ENCODE assay signal across 12 cellular contexts in genomic region chr19:17110599-17110966, GRCh38. TPM values are rescaled to one million over a fixed set of nuclear protein-coding genes. Genes with fewer than 3 reads are reported as not detected.
DNase-seq lines count a peak whose midpoint lies in the region; ATAC-seq and TF ChIP-seq lines count a peak whose summit lies in the region.
"Had no signal": no experiment of that assay in that cellular context is flagged by ENCODE, and none has a peak within 500 bp of the region (broad histone marks: within the 10 kb centered on the region; RNA-seq: fewer than 3 reads in every experiment).

No MANE protein-coding gene starts in this region.

- TF ChIP-seq CTCF in GM13977 (IDR thresholded peaks at IDR 0.05; ENCODE audit: extremely low read depth, insufficient read depth, missing control alignments) = peak; percentile 23
- TF ChIP-seq CTCF in activated B cell treated with CpG ODN at 0.5 μM for 24 hours (IDR thresholded peaks at IDR 0.05) = no peak
- no peak for TF ChIP-seq CTCF in left lung (IDR thresholded peaks at IDR 0.05)

- H3K4me3 ChIP-seq in left lung = peak overlapping the region in 1 of 2 donors; percentile 20
- H3K4me3 ChIP-seq in H7 (ENCODE audit: insufficient read depth, low read depth, low read length) = no peak overlapping the region
- H3K4me3 ChIP-seq in HAP-1 = no peak overlapping the region

- DNase-seq in GM13977 (ENCODE audit: low spot score) = no peak
- DNase-seq in activated B cell treated with CpG ODN at 0.5 μM for 24 hours = no peak
- no peak for DNase-seq in left lung
- DNase-seq in stimulated activated naive B cell treated with anti-CD40 and anti-IgM and Interleukin-4, amounts not matched to agents 10 μg/mL and 1 μg/mL and 100 μg/mL, for 72 hours = no peak
- DNase-seq in H7 = no peak
- no peak for DNase-seq in occipital lobe (lab: John Stamatoyannopoulos, UW)
- DNase-seq in NCI-H510A treated with DMSO at 0.1 percent for 48 hours (lab: John Stamatoyannopoulos, UW) = no peak
- DNase-seq in HAP-1 (ENCODE audit: low spot score in 2 of 2) = no peak
- DNase-seq: activated effector memory CD4-positive, alpha-beta T cell treated with anti-CD3 and anti-CD28 coated beads, Interleukin-2, amount 50 U/mL, for 16 hours; cerebellar nuclear complex; NCI-H2081 treated with DMSO at 0.1 percent for 48 hours; stimulated activated CD4-positive, alpha-beta T cell treated with anti-CD3 and anti-CD28 coated beads, Interleukin-4, amount 100 ng/mL, for 4 hours had no signal

- peaks cover 55% of the 10 kb centered on the region for H3K36me3 Mint-ChIP-seq in activated B cell treated with CpG ODN at 0.5 μM for 24 hours (ENCODE audit: low read depth)
- peaks cover 71 to 76% of the 10 kb centered on the region in 2 donors for H3K36me3 Mint-ChIP-seq in stimulated activated naive B cell treated with anti-CD40 and anti-IgM and Interleukin-4, amounts not matched to agents 10 μg/mL and 1 μg/mL and 100 μg/mL, for 72 hours

- POLR2A ChIA-PET in activated B cell treated with CpG ODN at 0.5 μM for 24 hours (lab: Charles Lee) = interaction anchor here (0.5 to 6.9 kb wide), 13 partner anchors 14 to 781 kb away, joined by 3 to 53 read pairs (median 4); partner anchors contain the start of gene MYO9B

- in situ Hi-C loops in GM13977 (cut with MboI; ENCODE audit: low pct_unique_long_range_greater_than_20kb, low sequenced_read_pairs, unreplicated experiment) = no loop called here
- in situ Hi-C loops in HAP-1 (cut with MboI; ENCODE audit: low sequenced_read_pairs) = no loop called here

- no peaks in the 10 kb centered on the region for H3K9me3 Mint-ChIP-seq in activated B cell treated with CpG ODN at 0.5 μM for 24 hours
- peaks cover under 1 to 1% of the 10 kb centered on the region in 2 donors for H3K9me3 Mint-ChIP-seq in stimulated activated naive B cell treated with anti-CD40 and anti-IgM and Interleukin-4, amounts not matched to agents 10 μg/mL and 1 μg/mL and 100 μg/mL, for 72 hours

- CTCF ChIA-PET in activated B cell treated with CpG ODN at 0.5 μM for 24 hours (lab: Charles Lee) = interaction anchor here (1.2 kb wide), 2 partner anchors 11 to 73 kb away, joined by 3 read pairs; no protein-coding TSS in a partner anchor

- H3K27ac Mint-ChIP-seq in activated B cell treated with CpG ODN at 0.5 μM for 24 hours = peak overlapping the region; percentile 80
- peak overlapping the region; percentile 96 for H3K27ac Mint-ChIP-seq in stimulated activated naive B cell treated with anti-CD40 and anti-IgM and Interleukin-4, amounts not matched to agents 10 μg/mL and 1 μg/mL and 100 μg/mL, for 72 hours

- H3K4me1 ChIP-seq in left lung = peaks cover 5 to 94% of the 10 kb centered on the region in 2 donors
- H3K4me1 ChIP-seq in HAP-1 = no peaks in the 10 kb centered on the region

- no peaks in the 10 kb centered on the region for H3K27me3 Mint-ChIP-seq in activated B cell treated with CpG ODN at 0.5 μM for 24 hours
- H3K27me3 Mint-ChIP-seq in stimulated activated naive B cell treated with anti-CD40 and anti-IgM and Interleukin-4, amounts not matched to agents 10 μg/mL and 1 μg/mL and 100 μg/mL, for 72 hours = no peaks in the 10 kb centered on the region

- H3K36me3 ChIP-seq in left lung = peaks cover 0 to 30% of the 10 kb centered on the region in 2 donors
- H3K36me3 ChIP-seq in H7 (replicated peaks; ENCODE audit: control insufficient read depth, insufficient read depth, low read length) = peaks cover 2% of the 10 kb centered on the region
- H3K36me3 ChIP-seq in HAP-1 (replicated peaks) = no peaks in the 10 kb centered on the region; the same call in 1 of the 2 replicates

- ATAC-seq in activated B cell treated with CpG ODN at 0.5 μM for 24 hours (ENCODE audit: low read depth) (no peak), left lung (no peak)
- no peak for ATAC-seq in stimulated activated naive B cell treated with anti-CD40 and anti-IgM and Interleukin-4, amounts not matched to agents 10 μg/mL and 1 μg/mL and 100 μg/mL, for 72 hours (replicated peaks)

- H3K9me3 ChIP-seq in left lung (no peaks in the 10 kb centered on the region), HAP-1 (no peaks in the 10 kb centered on the region)

- peak overlapping the region; percentile 59 to 93 for H3K27ac ChIP-seq in left lung

- H3K4me1 Mint-ChIP-seq in activated B cell treated with CpG ODN at 0.5 μM for 24 hours = peaks cover 88% of the 10 kb centered on the region
- peaks cover 65 to 94% of the 10 kb centered on the region in 2 donors for H3K4me1 Mint-ChIP-seq in stimulated activated naive B cell treated with anti-CD40 and anti-IgM and Interleukin-4, amounts not matched to agents 10 μg/mL and 1 μg/mL and 100 μg/mL, for 72 hours

- H3K27me3 ChIP-seq in left lung = no peaks in the 10 kb centered on the region
- H3K27me3 ChIP-seq in H7 (ENCODE audit: control insufficient read depth, insufficient read depth, low read length) = no peaks in the 10 kb centered on the region
- H3K27me3 ChIP-seq in HAP-1 (ENCODE audit: low read depth) = no peaks in the 10 kb centered on the region

- intact Hi-C loops in activated B cell treated with CpG ODN at 0.5 μM for 24 hours (cut with micrococcal nuclease) (loop anchor here (1.0 to 2.0 kb wide), 3 partner anchors 15 to 36 kb away; partner anchors contain the start of genes HAUS8 and MYO9B), left lung (cut with DNase I) (no loop called here)

- peak overlapping the region; percentile 76 for H3K4me3 Mint-ChIP-seq in activated B cell treated with CpG ODN at 0.5 μM for 24 hours
- H3K4me3 Mint-ChIP-seq in stimulated activated naive B cell treated with anti-CD40 and anti-IgM and Interleukin-4, amounts not matched to agents 10 μg/mL and 1 μg/mL and 100 μg/mL, for 72 hours = peak overlapping the region; percentile 79 to 80

RNA-seq across cellular contexts. Expression of gene MYO9B, which starts 35.0 kb away (rescaled TPM):
- total RNA-seq in activated B cell treated with CpG ODN at 0.5 μM for 24 hours = 217 and 239 TPM in 2 replicates
- total RNA-seq in left lung = 100 to 1,000 TPM in 1 of 2 donors, 10 to 100 TPM in 1; 89.5 to 149 TPM
- 32.9 and 40.8 TPM in 2 replicates for total RNA-seq in H7 (2014; rRNA removed; shearing (Covaris generic))
- 24.0 TPM for total RNA-seq in occipital lobe

RNA-seq across cellular contexts. Expression of gene HAUS8, which starts 35.3 kb away (rescaled TPM):
- total RNA-seq in activated B cell treated with CpG ODN at 0.5 μM for 24 hours (15.8 and 17.8 TPM in 2 replicates), left lung (10 to 100 TPM in 1 of 2 donors, 1 to 10 TPM in 1; 8.4 to 11.6 TPM), occipital lobe (1.9 TPM)
- 10.4 and 15.5 TPM in 2 replicates for total RNA-seq in H7 (2014; rRNA removed; shearing (Covaris generic))
